In genomic region chr6:33443025-33443424, GRCh38 we compare ENCODE assay signal across 1 cellular context.
A peak's percentile ranks its signal among the peaks of the same experiment; 100 is the strongest.
TF ChIP-seq lines count a peak whose summit lies in the region.

No MANE protein-coding gene starts in this region.

TF ChIP-seq in K562, 482 proteins besides CTCF, POLR2A, EP300 and RAD21:
- no peak for TF ChIP-seq HLTF (IDR thresholded peaks at IDR 0.05)
- TF ChIP-seq CHD4 (IDR thresholded peaks at IDR 0.05; ENCODE audit: insufficient read depth, insufficient replicate concordance, low read depth, low read length, poor library complexity, severe bottlenecking), result no peak
- peak; percentile 52; the same call in 1 of the 2 replicates for TF ChIP-seq POLR2G (IDR thresholded peaks at IDR 0.05; ENCODE audit: low read depth, low read length)
